Comparison of ENCODE assay signal across 8 cellular contexts in the genomic region with DNA sequence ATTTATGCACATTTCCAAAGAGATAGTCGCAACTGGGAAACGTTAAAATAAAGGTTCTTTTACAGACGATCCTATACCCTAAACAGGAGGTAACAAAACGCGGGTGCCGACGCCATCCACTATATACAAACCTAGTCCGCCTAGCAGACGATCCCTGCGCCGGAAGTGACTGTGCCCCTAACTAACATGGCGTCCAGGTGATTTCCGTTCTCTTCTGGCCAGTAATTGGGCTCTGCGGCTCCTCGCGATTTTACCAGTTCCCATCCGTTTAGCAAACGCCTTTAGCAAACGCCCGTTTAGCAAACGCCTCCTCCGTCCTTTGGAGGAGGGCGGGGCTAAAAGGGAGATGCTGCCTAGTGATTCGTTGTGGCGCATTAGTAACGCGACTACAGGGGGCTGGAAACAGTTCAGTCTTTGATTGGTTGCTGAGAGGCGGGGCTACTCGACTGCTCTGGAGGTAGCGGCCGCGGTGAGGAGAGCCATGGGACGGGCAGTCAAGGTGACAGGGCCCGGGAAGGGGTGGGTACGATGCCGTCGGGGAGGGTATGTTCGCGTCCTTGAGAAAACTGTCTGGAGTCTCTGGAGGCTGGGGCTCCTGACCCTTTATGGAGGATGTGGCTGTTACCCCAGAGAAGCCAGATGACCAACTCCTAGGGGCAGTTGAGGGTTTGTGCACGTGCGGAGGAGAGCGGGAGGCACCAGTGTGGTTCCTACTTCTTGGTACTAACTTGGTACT. TPM values are rescaled to one million over a fixed set of nuclear protein-coding genes. Genes with fewer than 3 reads are reported as not detected.
DNase-seq lines count a peak whose midpoint lies in the region; ATAC-seq and TF ChIP-seq lines count a peak whose summit lies in the region.

A gene (plus strand): TSS at position 405 of the 736 bp plus-strand sequence. CDS start 77 bp downstream, at position 482.

- no peak for TF ChIP-seq CTCF in GM13976 (IDR thresholded peaks at IDR 0.05; ENCODE audit: borderline replicate concordance, control extremely low read depth, extremely low read depth, insufficient read depth, missing control alignments)

- intact Hi-C loops in T-helper 1 cell treated with Interleukin-12 subunit alpha and Interleukin-12 subunit beta and Interleukin-4 antibody, amounts not matched to agents 30 ng/mL and 1 ng/mL, for 36 hours (cut with micrococcal nuclease): loop anchor here (1.0 to 5.0 kb wide), 14 partner anchors 39 to 627 kb away; a partner anchor contains a TSS
- intact Hi-C loops in left cardiac atrium (cut with DNase I) (loop anchor here in 1 of 2 donors (5.0 to 10.0 kb wide), 2 partner anchors 92 to 244 kb away; a partner anchor contains a TSS), posterior vena cava (cut with DNase I) (no loop called here)

- in situ Hi-C loops in GM13976 (cut with MboI; ENCODE audit: low sequenced_read_pairs, unreplicated experiment): loop anchor here (25.0 kb wide), 1 partner anchor 217 kb away; no protein-coding TSS in a partner anchor

- ATAC-seq in HG02870 (IDR thresholded peaks at IDR 0.05; ENCODE audit: unreplicated experiment): peak; percentile 97
- ATAC-seq in left cardiac atrium: peak; percentile 99

- DNase-seq in GM13976 (ENCODE audit: low spot score): peak; percentile 88
- DNase-seq in NCI-H146 treated with DMSO at 0.1 percent for 48 hours (lab: John Stamatoyannopoulos, UW; ENCODE audit: unreplicated experiment): peak; percentile 96
- DNase-seq in amniotic stem cell (lab: John Stamatoyannopoulos, UW): peak; percentile 98
- peak; percentile 96 for DNase-seq in left cardiac atrium
- DNase-seq in posterior vena cava (ENCODE audit: low spot score): peak; percentile 98
- peak; percentile 97 for DNase-seq in ureter (ENCODE audit: low spot score)

RNA-seq across cellular contexts. Expression of the gene that starts here (rescaled TPM):
- total RNA-seq in T-helper 1 cell treated with Interleukin-12 subunit alpha and Interleukin-12 subunit beta and Interleukin-4 antibody, amounts not matched to agents 30 ng/mL and 1 ng/mL, for 36 hours: 15.0 and 16.7 TPM in 2 replicates
- total RNA-seq in left cardiac atrium: 10 to 100 TPM; 16.8 to 18.9 TPM
- 10 to 100 TPM; 13.2 to 13.4 TPM for total RNA-seq in posterior vena cava
- 16.4 TPM for total RNA-seq in ureter

Comparison
In these comparisons a context has a peak if more than half of its experiments do, and no peak if none do; other contexts are left out.
1. Peak in every context shown above with its lines: DNase-seq and ATAC-seq.